ENCODE assay signal across 1 cellular context in genomic region chr4:118337954-118338353, GRCh38.
TF ChIP-seq lines count a peak whose summit lies in the region.

No MANE protein-coding gene starts in this region.

TF ChIP-seq in IMR-90, 13 proteins besides CTCF, POLR2A, EP300 and RAD21:
- TF ChIP-seq USF2 (IDR thresholded peaks at IDR 0.05; ENCODE audit: low read depth, low read length): no peak
- TF ChIP-seq MAZ (IDR thresholded peaks at IDR 0.05; ENCODE audit: borderline replicate concordance, low read depth, low read length): no peak
- no peak for TF ChIP-seq MAFK (IDR thresholded peaks at IDR 0.05; ENCODE audit: low read depth, low read length)
- no peak for TF ChIP-seq MXI1 (IDR thresholded peaks at IDR 0.05; ENCODE audit: borderline replicate concordance, low read depth, low read length)
- TF ChIP-seq BHLHE40 (IDR thresholded peaks at IDR 0.05; ENCODE audit: low read depth, low read length): no peak
- TF ChIP-seq NFE2L2 (IDR thresholded peaks at IDR 0.05; ENCODE audit: low read depth, low read length): no peak
